Comparison of ENCODE assay signal across 13 cellular contexts in genomic region chr19:4877753-4878490, GRCh38. TPM values are rescaled to one million over a fixed set of nuclear protein-coding genes. Genes with fewer than 3 reads are reported as not detected.
DNase-seq lines count a peak whose midpoint lies in the region; ATAC-seq, FAIRE-seq and TF ChIP-seq lines count a peak whose summit lies in the region.
"Had no signal": no experiment of that assay in that cellular context is flagged by ENCODE, and none has a peak within 500 bp of the region (broad histone marks: within the 10 kb centered on the region; RNA-seq: fewer than 3 reads in every experiment).

No MANE protein-coding gene starts in this region.

- H3K4me1 ChIP-seq in BLaER1 (peaks cover 96% of the 10 kb centered on the region), SJCRH30 (peaks cover 16% of the 10 kb centered on the region), pancreas (no peaks in the 10 kb centered on the region)

- no peaks in the 10 kb centered on the region for H3K36me3 ChIP-seq in BLaER1
- no peaks in the 10 kb centered on the region for H3K36me3 ChIP-seq in SJCRH30
- H3K36me3 ChIP-seq in pancreas: no peaks in the 10 kb centered on the region

- no peak overlapping the region for H3K27ac Mint-ChIP-seq in glutamatergic neuron (ENCODE audit: unreplicated experiment)

- peak overlapping the region; percentile 95 for H3K9ac ChIP-seq in BLaER1

- H3K27me3 ChIP-seq in BLaER1 (no peaks in the 10 kb centered on the region), SJCRH30 (no peaks in the 10 kb centered on the region), pancreas (no peaks in the 10 kb centered on the region)

- H3K27ac ChIP-seq in BLaER1 (peak overlapping the region; percentile 100), SJCRH30 (peak overlapping the region; percentile 99), pancreas (peak overlapping the region; percentile 17 to 35 (median 26))

- ATAC-seq in pancreas (peak; percentile 22 to 71 (median 63)), GM21515 (IDR thresholded peaks at IDR 0.05; ENCODE audit: unreplicated experiment) (no peak), HG03095 (IDR thresholded peaks at IDR 0.05; ENCODE audit: unreplicated experiment) (no peak)

- DNase-seq in SJCRH30 (peak; percentile 91 to 92), glutamatergic neuron (peak; percentile 31), pancreas (peak in 2 of 6 donors; percentile 59 to 67), NCI-H1105 (lab: John Stamatoyannopoulos, UW) (no peak)
- no peak for DNase-seq in effector CD8-positive, alpha-beta T cell (lab: John Stamatoyannopoulos, UW)
- DNase-seq: activated CD4-positive, alpha-beta T cell treated with anti-CD3 and anti-CD28 coated beads for 4 hours; MM.1S had no signal

- peaks cover 2% of the 10 kb centered on the region for H3K27me3 Mint-ChIP-seq in glutamatergic neuron (ENCODE audit: unreplicated experiment)

- no peak for FAIRE-seq in pancreas (lab: Jason Lieb, UNC)
- FAIRE-seq: colon had no signal

- no peaks in the 10 kb centered on the region for H3K4me1 Mint-ChIP-seq in glutamatergic neuron (ENCODE audit: low read depth, unreplicated experiment)

- no peaks in the 10 kb centered on the region for H4K20me1 ChIP-seq in BLaER1

- H3K9me3 Mint-ChIP-seq in glutamatergic neuron (ENCODE audit: unreplicated experiment): peaks cover 1% of the 10 kb centered on the region

- peak overlapping the region; percentile 83 for H3K4me2 ChIP-seq in BLaER1

- intact Hi-C loops in pancreas (cut with DNase I): loop anchor here in 2 of 3 donors (5.0 kb wide), 1 partner anchor 154 kb away; no protein-coding TSS in a partner anchor

- no peaks in the 10 kb centered on the region for H3K9me3 ChIP-seq in BLaER1
- H3K9me3 ChIP-seq in SJCRH30 (replicated peaks): no peaks in the 10 kb centered on the region
- H3K9me3 ChIP-seq in pancreas: no peaks in the 10 kb centered on the region

- no peak overlapping the region for H3K4me3 Mint-ChIP-seq in glutamatergic neuron (ENCODE audit: unreplicated experiment)

- H3K4me3 ChIP-seq in BLaER1 (peak overlapping the region; percentile 45), SJCRH30 (peak overlapping the region; percentile 41), pancreas (no peak overlapping the region)

- TF ChIP-seq CTCF in glutamatergic neuron (IDR thresholded peaks at IDR 0.05; ENCODE audit: partially characterized antibody, unreplicated experiment) (no peak), pancreas (IDR thresholded peaks at IDR 0.05) (no peak)

- H3K36me3 Mint-ChIP-seq in glutamatergic neuron (ENCODE audit: unreplicated experiment): no peaks in the 10 kb centered on the region

- WGBS in pancreas, 2 donors: 57 to 64% methylated on average over 28 to 30 of the region's 30 CpGs

RNA-seq across cellular contexts. Expression of gene PLIN3, which starts 10.5 kb away (rescaled TPM):
- 49.0 and 50.1 TPM in 2 replicates for total RNA-seq in SJCRH30 (2014; rRNA removed; shearing (Covaris generic))
- total RNA-seq in glutamatergic neuron (ENCODE audit: unreplicated experiment) (6.8 TPM), pancreas (10 to 100 TPM in 5 of 6 donors, 1 to 10 TPM in 1; 9.3 to 27.5 (median 13.0) TPM)
- polyA plus RNA-seq in pancreas: 10 to 100 TPM in 1 of 2 donors, 1 to 10 TPM in 1; 9.6 to 34.2 TPM

RNA-seq across cellular contexts. Expression of gene ARRDC5, which starts 24.8 kb away (rescaled TPM):
- not detected in 2 replicates for total RNA-seq in SJCRH30 (2014; rRNA removed; shearing (Covaris generic))
- total RNA-seq in glutamatergic neuron (ENCODE audit: unreplicated experiment) (not detected), pancreas (under 1 TPM in 3 of 6 donors, not detected in 3; 0.12 to 0.15 (median 0.14) TPM)
- under 1 TPM in 1 of 2 donors, not detected in 1; 0.09 TPM for polyA plus RNA-seq in pancreas
- total RNA-seq: kidney epithelial cell had no signal
- polyA plus RNA-seq: BJ had no signal

RNA-seq across cellular contexts. Expression of gene UHRF1, which starts 31.4 kb away (rescaled TPM):
- 228 and 230 TPM in 2 replicates for total RNA-seq in SJCRH30 (2014; rRNA removed; shearing (Covaris generic))
- total RNA-seq in glutamatergic neuron (ENCODE audit: unreplicated experiment): 10.4 TPM
- 1 to 10 TPM in 3 of 6 donors, under 1 TPM in 3; 0.28 to 1.7 (median 0.96) TPM for total RNA-seq in pancreas
- polyA plus RNA-seq in pancreas: under 1 TPM; 0.45 to 0.84 TPM

RNA-seq across cellular contexts. Expression of gene TICAM1, which starts 46.4 kb away (rescaled TPM):
- total RNA-seq in SJCRH30 (2014; rRNA removed; shearing (Covaris generic)): 1.4 TPM in 2 replicates
- not detected for total RNA-seq in glutamatergic neuron (ENCODE audit: unreplicated experiment)
- total RNA-seq in pancreas: 10 to 100 TPM in 1 of 6 donors, 1 to 10 TPM in 5; 4.9 to 14.1 (median 6.4) TPM
- polyA plus RNA-seq in pancreas: 10 to 100 TPM; 10.7 to 13.9 TPM

Comparison
In these comparisons a context has a peak if more than half of its experiments do, and no peak if none do; other contexts are left out.
1. H3K27ac ChIP-seq: peak in every context shown above with its lines; median percentile 100 in BLaER1; 99 in SJCRH30; 26 in pancreas.
2. H3K4me3 ChIP-seq: peak in BLaER1 (single experiment) and SJCRH30 (single experiment); none in pancreas (0 of 4).
3. DNase-seq: peak in SJCRH30 (2 of 2) and glutamatergic neuron (single experiment); none in effector CD8-positive, alpha-beta T cell (single experiment) and NCI-H1105 (single experiment).
4. ATAC-seq: peak in pancreas (4 of 4); none in GM21515 (single experiment) and HG03095 (single experiment).
5. RNA of gene UHRF1, which starts 31.4 kb away (total RNA-seq): 228 to 230 TPM in SJCRH30; 10.4 TPM in glutamatergic neuron (single experiment) and 0.28 to 1.7 TPM in pancreas; every median in the first group is over 10 times any median in the second.